Comparison of ENCODE assay signal across 36 cellular contexts in genomic region chr1:244204004-244204403, GRCh38.
"Had no signal": no experiment of that assay in that cellular context is flagged by ENCODE, and none has a peak within 500 bp of the region (broad histone marks: within the 10 kb centered on the region; RNA-seq: fewer than 3 reads in every experiment).

No MANE protein-coding gene starts in this region.

- FAIRE-seq: astrocyte, endometrium, endothelial cell of umbilical vein, frontal cortex had no signal

- H3K27me3 ChIP-seq: brain microvascular endothelial cell had no signal

- H3K9me3 Mint-ChIP-seq: activated B cell treated with CpG ODN at 0.5 μM for 24 hours; activated CD4-positive, alpha-beta memory T cell treated with anti-CD3 and anti-CD28 coated beads for 36 hours; activated T-helper 1 cell treated with anti-CD3 and anti-CD28 coated beads, Interleukin-12 subunit alpha, Interleukin-12 subunit beta, Interleukin-2, Interleukin-4 antibody, amounts not matched to agents 30 ng/mL and 10 ng/mL and 1 ng/mL, durations not matched to agents 14 hours and 24 hours and 36 hours; activated T-helper 2 cell treated with anti-CD3 and anti-CD28 coated beads, Interferon-gamma antibody, Interleukin-2, Interleukin-4, amounts not matched to agents 10 μg/mL and 5 μg/mL and 100 μg/mL, durations not matched to agents 14 hours and 24 hours and 36 hours; central memory CD8-positive, alpha-beta T cell; effector memory CD8-positive, alpha-beta T cell; T-helper 2 cell treated with Interferon-gamma antibody and Interleukin-4, amounts not matched to agents 5 μg/mL and 100 μg/mL, for 36 hours had no signal

- DNase-seq: activated B cell treated with CpG ODN at 0.5 μM for 24 hours; activated CD4-positive, alpha-beta memory T cell treated with anti-CD3 and anti-CD28 coated beads for 36 hours; activated CD4-positive, alpha-beta T cell treated with anti-CD3 and anti-CD28 coated beads for 48 hours; activated CD4-positive, alpha-beta T cell treated with anti-CD3 and anti-CD28 coated beads, Interleukin-2, amount 50 U/mL, for 1 hour; activated CD8-positive, alpha-beta memory T cell treated with anti-CD3 and anti-CD28 coated beads, Interleukin-2, amount 10 ng/mL, durations not matched to agents 7 days and 5 days; activated CD8-positive, alpha-beta memory T cell treated with anti-CD3 and anti-CD28 coated beads, Interleukin-2, amount 50 U/mL, for 4 hours; activated CD8-positive, alpha-beta T cell treated with anti-CD3 and anti-CD28 coated beads, Interleukin-2, amount 10 ng/mL, durations not matched to agents 7 days and 5 days; activated gamma-delta T cell treated with Interleukin-2 at 50 U/mL for 16 hours; activated naive CD4-positive, alpha-beta T cell treated with anti-CD3 and anti-CD28 coated beads, Interleukin-2, amount 50 U/mL, for 16 hours; activated naive CD4-positive, alpha-beta T cell treated with Interleukin-2 at 50 U/mL for 16 hours; activated T-cell treated with anti-CD3 and anti-CD28 coated beads, Interleukin-2, amount 50 U/mL, for 1 hour; activated T-cell treated with anti-CD3 and anti-CD28 coated beads, Interleukin-2, amount 50 U/mL, for 48 hours; amniotic stem cell; anterior cingulate cortex; brain microvascular endothelial cell; dermis blood vessel endothelial cell; effector CD4-positive, alpha-beta T cell; effector memory CD8-positive, alpha-beta T cell; foreskin fibroblast; head of caudate nucleus; T-helper 1 cell; T-helper 17 cell; T1000; WERI-Rb-1 had no signal

- H3K4me3 Mint-ChIP-seq: activated B cell treated with CpG ODN at 0.5 μM for 24 hours; activated CD4-positive, alpha-beta memory T cell treated with anti-CD3 and anti-CD28 coated beads for 36 hours; activated CD8-positive, alpha-beta memory T cell treated with anti-CD3 and anti-CD28 coated beads, Interleukin-2, amount 10 ng/mL, durations not matched to agents 7 days and 5 days; activated CD8-positive, alpha-beta T cell treated with anti-CD3 and anti-CD28 coated beads, Interleukin-2, amount 10 ng/mL, durations not matched to agents 7 days and 5 days; activated naive CD8-positive, alpha-beta T cell; activated T-helper 1 cell treated with anti-CD3 and anti-CD28 coated beads, Interleukin-12 subunit alpha, Interleukin-12 subunit beta, Interleukin-2, Interleukin-4 antibody, amounts not matched to agents 30 ng/mL and 10 ng/mL and 1 ng/mL, durations not matched to agents 14 hours and 24 hours and 36 hours; central memory CD8-positive, alpha-beta T cell; effector memory CD8-positive, alpha-beta T cell; T-helper 17 cell; T-helper 2 cell treated with Interferon-gamma antibody and Interleukin-4, amounts not matched to agents 5 μg/mL and 100 μg/mL, for 36 hours had no signal

- H3K27me3 Mint-ChIP-seq: activated CD8-positive, alpha-beta memory T cell treated with anti-CD3 and anti-CD28 coated beads, Interleukin-2, amount 10 ng/mL, durations not matched to agents 7 days and 5 days; activated naive CD8-positive, alpha-beta T cell had no signal

- ATAC-seq: activated CD4-positive, CD25-positive, alpha-beta regulatory T cell treated with anti-CD3 and anti-CD28 coated beads, Interleukin-2, amount 50 U/mL, for 24 hours; activated CD8-positive, alpha-beta memory T cell treated with anti-CD3 and anti-CD28 coated beads, Interleukin-2, amount 10 ng/mL, durations not matched to agents 7 days and 5 days; activated CD8-positive, alpha-beta T cell treated with anti-CD3 and anti-CD28 coated beads, Interleukin-2, amount 10 ng/mL, durations not matched to agents 7 days and 5 days; effector memory CD8-positive, alpha-beta T cell; T-helper 17 cell had no signal

- H3K27ac ChIP-seq: brain microvascular endothelial cell, coronary artery, epithelial cell of prostate, WERI-Rb-1 had no signal

- H3K27ac Mint-ChIP-seq: activated B cell treated with CpG ODN at 0.5 μM for 24 hours; activated CD4-positive, alpha-beta memory T cell treated with anti-CD3 and anti-CD28 coated beads for 36 hours; activated CD8-positive, alpha-beta memory T cell treated with anti-CD3 and anti-CD28 coated beads, Interleukin-2, amount 10 ng/mL, durations not matched to agents 7 days and 5 days; activated CD8-positive, alpha-beta T cell treated with anti-CD3 and anti-CD28 coated beads, Interleukin-2, amount 10 ng/mL, durations not matched to agents 7 days and 5 days; activated naive CD8-positive, alpha-beta T cell; activated T-helper 1 cell treated with anti-CD3 and anti-CD28 coated beads, Interleukin-12 subunit alpha, Interleukin-12 subunit beta, Interleukin-2, Interleukin-4 antibody, amounts not matched to agents 30 ng/mL and 10 ng/mL and 1 ng/mL, durations not matched to agents 14 hours and 24 hours and 36 hours; activated T-helper 2 cell treated with anti-CD3 and anti-CD28 coated beads, Interferon-gamma antibody, Interleukin-2, Interleukin-4, amounts not matched to agents 10 μg/mL and 5 μg/mL and 100 μg/mL, durations not matched to agents 14 hours and 24 hours and 36 hours; effector memory CD8-positive, alpha-beta T cell; T-helper 17 cell; T-helper 2 cell treated with Interferon-gamma antibody and Interleukin-4, amounts not matched to agents 5 μg/mL and 100 μg/mL, for 36 hours had no signal

- H3K4me1 Mint-ChIP-seq: activated CD8-positive, alpha-beta memory T cell treated with anti-CD3 and anti-CD28 coated beads, Interleukin-2, amount 10 ng/mL, durations not matched to agents 7 days and 5 days; central memory CD8-positive, alpha-beta T cell; T-helper 17 cell had no signal

- H3K36me3 Mint-ChIP-seq: activated CD4-positive, alpha-beta memory T cell treated with anti-CD3 and anti-CD28 coated beads for 36 hours; activated CD8-positive, alpha-beta memory T cell treated with anti-CD3 and anti-CD28 coated beads, Interleukin-2, amount 10 ng/mL, durations not matched to agents 7 days and 5 days; activated naive CD8-positive, alpha-beta T cell had no signal

- H3K36me3 ChIP-seq: brain microvascular endothelial cell, WERI-Rb-1 had no signal

- H3K4me3 ChIP-seq: coronary artery had no signal
